In genomic region chr3:112302881-112303761, GRCh38 we compare ENCODE assay signal across 9 cellular contexts. TPM values are rescaled to one million over a fixed set of nuclear protein-coding genes. Genes with fewer than 3 reads are reported as not detected.
DNase-seq lines count a peak whose midpoint lies in the region; ATAC-seq, FAIRE-seq and TF ChIP-seq lines count a peak whose summit lies in the region.
"Had no signal": no experiment of that assay in that cellular context is flagged by ENCODE, and none has a peak within 500 bp of the region (broad histone marks: within the 10 kb centered on the region; RNA-seq: fewer than 3 reads in every experiment).

No MANE protein-coding gene starts in this region.

- DNase-seq in GM12864 (ENCODE audit: low read depth): no peak
- no peak for DNase-seq in effector memory CD8-positive, alpha-beta T cell
- DNase-seq in naive thymus-derived CD8-positive, alpha-beta T cell: no peak
- no peak for DNase-seq in activated effector memory CD4-positive, alpha-beta T cell treated with anti-CD3 and anti-CD28 coated beads, Interleukin-2, amount 50 U/mL, for 16 hours
- no peak for DNase-seq in RCC 7860 (ENCODE audit: low spot score)
- DNase-seq in H4 (ENCODE audit: low spot score): no peak
- DNase-seq in activated CD8-positive, alpha-beta memory T cell treated with anti-CD3 and anti-CD28 coated beads, Interleukin-2, amount 50 U/mL, for 48 hours: no peak

- H3K4me1 Mint-ChIP-seq in effector memory CD8-positive, alpha-beta T cell (ENCODE audit: low read depth in 2 of 2): peaks cover 2 to 7% of the 10 kb centered on the region in 2 donors
- peaks cover 2 to 8% (median 7%) of the 10 kb centered on the region in 4 donors for H3K4me1 Mint-ChIP-seq in naive thymus-derived CD8-positive, alpha-beta T cell

- no peak overlapping the region for H3K4me3 Mint-ChIP-seq in effector memory CD8-positive, alpha-beta T cell
- no peak overlapping the region for H3K4me3 Mint-ChIP-seq in naive thymus-derived CD8-positive, alpha-beta T cell

- peak; percentile 48 for ATAC-seq in HG03439 (IDR thresholded peaks at IDR 0.05; ENCODE audit: unreplicated experiment)
- peak; percentile 46 for ATAC-seq in effector memory CD8-positive, alpha-beta T cell (replicated peaks)
- ATAC-seq in naive thymus-derived CD8-positive, alpha-beta T cell: peak; percentile 61 to 62

- H3K9me3 Mint-ChIP-seq in effector memory CD8-positive, alpha-beta T cell: no peaks in the 10 kb centered on the region
- H3K9me3 Mint-ChIP-seq in naive thymus-derived CD8-positive, alpha-beta T cell: no peaks in the 10 kb centered on the region

- H3K27ac Mint-ChIP-seq in effector memory CD8-positive, alpha-beta T cell: no peak overlapping the region
- H3K27ac Mint-ChIP-seq in naive thymus-derived CD8-positive, alpha-beta T cell: no peak overlapping the region

- H3K36me3 Mint-ChIP-seq in effector memory CD8-positive, alpha-beta T cell (ENCODE audit: insufficient read depth): no peaks in the 10 kb centered on the region
- H3K36me3 Mint-ChIP-seq in naive thymus-derived CD8-positive, alpha-beta T cell: no peaks in the 10 kb centered on the region

- TF ChIP-seq CTCF in GM12864 (IDR thresholded peaks at IDR 0.05; ENCODE audit: low read depth, low read length, missing control alignments): no peak

- peak overlapping the region; percentile 49 for H3K4me3 ChIP-seq in GM12864 (ENCODE audit: low read depth, low read length)

- POLR2A ChIA-PET in naive thymus-derived CD8-positive, alpha-beta T cell (lab: Charles Lee): interaction anchor here (0.8 to 1.3 kb wide), 2 partner anchors 9 to 196 kb away, joined by 3 to 4 read pairs; partner anchors contain the start of genes BTLA and SLC9C1

- no peaks in the 10 kb centered on the region for H3K27me3 Mint-ChIP-seq in effector memory CD8-positive, alpha-beta T cell
- no peaks in the 10 kb centered on the region for H3K27me3 Mint-ChIP-seq in naive thymus-derived CD8-positive, alpha-beta T cell

- FAIRE-seq in RCC 7860 (lab: Jason Lieb, UNC): no peak
- FAIRE-seq: islet of Langerhans had no signal

RNA-seq across cellular contexts. Expression of gene SLC9C1, which starts 9.1 kb away (rescaled TPM):
- not detected for total RNA-seq in naive thymus-derived CD8-positive, alpha-beta T cell
- not detected for polyA plus RNA-seq in naive thymus-derived CD8-positive, alpha-beta T cell
- total RNA-seq in H4 (2014; rRNA removed; shearing (Covaris generic)): not detected in 2 replicates

RNA-seq across cellular contexts. Expression of gene CD200, which starts 29.8 kb away (rescaled TPM):
- 1 to 10 TPM; 1.7 to 1.8 TPM for total RNA-seq in naive thymus-derived CD8-positive, alpha-beta T cell
- 1 to 10 TPM in 1 of 3 donors, under 1 TPM in 2; 0.76 to 1.1 (median 0.79) TPM for polyA plus RNA-seq in naive thymus-derived CD8-positive, alpha-beta T cell
- total RNA-seq in H4 (2014; rRNA removed; shearing (Covaris generic)): not detected in 2 replicates
